In genomic region chr10:11093733-11094132, GRCh38 we compare ENCODE assay signal across 29 cellular contexts.
"Had no signal": no experiment of that assay in that cellular context is flagged by ENCODE, and none has a peak within 500 bp of the region (broad histone marks: within the 10 kb centered on the region; RNA-seq: fewer than 3 reads in every experiment).

No MANE protein-coding gene starts in this region.

- H3K79me2 ChIP-seq: hepatocyte had no signal

- H2AFZ ChIP-seq: hepatocyte had no signal

- FAIRE-seq: endometrium, endothelial cell of umbilical vein had no signal

- H3K4me3 ChIP-seq: ascending aorta, breast epithelium, cardiac muscle cell, colonic mucosa, esophagus squamous epithelium, gastroesophageal sphincter, heart right ventricle, hepatocyte had no signal

- H3K27ac ChIP-seq: ascending aorta, breast epithelium, colonic mucosa, epithelial cell of prostate, esophagus squamous epithelium, gastroesophageal sphincter, heart right ventricle, hepatocyte had no signal

- H3K4me2 ChIP-seq: hepatocyte had no signal

- H3K4me1 ChIP-seq: ascending aorta, breast epithelium, colonic mucosa had no signal

- H3K9me3 ChIP-seq: ascending aorta, breast epithelium, colonic mucosa, esophagus squamous epithelium, gastroesophageal sphincter, heart right ventricle had no signal

- ATAC-seq: activated naive CD4-positive, alpha-beta T cell treated with anti-CD3 and anti-CD28 coated beads, Interleukin-2, amount 50 U/mL, for 72 hours; activated T-cell treated with anti-CD3 and anti-CD28 coated beads, Interleukin-2, amount 50 U/mL, for 72 hours; gastroesophageal sphincter; heart right ventricle had no signal

- DNase-seq: activated CD4-positive, alpha-beta memory T cell treated with anti-CD3 and anti-CD28 coated beads, Interleukin-2, amount 10 ng/mL, durations not matched to agents 7 days and 5 days; activated CD4-positive, alpha-beta T cell treated with anti-CD3 and anti-CD28 coated beads for 1 hour; activated CD4-positive, alpha-beta T cell treated with anti-CD3 and anti-CD28 coated beads for 4 hours; activated CD4-positive, alpha-beta T cell treated with anti-CD3 and anti-CD28 coated beads, Interleukin-2, amount 10 ng/mL, durations not matched to agents 7 days and 5 days; activated CD4-positive, alpha-beta T cell treated with anti-CD3 and anti-CD28 coated beads, Interleukin-2, amount 50 U/mL, for 4 hours; activated CD8-positive, alpha-beta memory T cell treated with anti-CD3 and anti-CD28 coated beads, Interleukin-2, amount 50 U/mL, for 48 hours; activated gamma-delta T cell; activated naive CD4-positive, alpha-beta T cell; activated naive CD4-positive, alpha-beta T cell treated with anti-CD3 and anti-CD28 coated beads, Interleukin-2, amount 10 ng/mL, durations not matched to agents 7 days and 5 days; activated naive CD8-positive, alpha-beta T cell treated with anti-CD3 and anti-CD28 coated beads, Interleukin-2, amount 10 ng/mL, durations not matched to agents 7 days and 5 days; activated T-cell treated with anti-CD3 and anti-CD28 coated beads for 4 hours; activated T-cell treated with anti-CD3 and anti-CD28 coated beads, Interleukin-2, amount 50 U/mL, for 24 hours; activated T-cell treated with anti-CD3 and anti-CD28 coated beads, Interleukin-2, amount 50 U/mL, for 72 hours; central memory CD4-positive, alpha-beta T cell; cerebellar nuclear complex; colonic mucosa; effector CD8-positive, alpha-beta T cell; esophagus squamous epithelium; foreskin melanocyte; heart right ventricle had no signal

- H3K27me3 ChIP-seq: ascending aorta, breast epithelium, cardiac muscle cell, colonic mucosa, esophagus squamous epithelium, gastroesophageal sphincter, heart right ventricle, hepatocyte had no signal

- H3K36me3 ChIP-seq: ascending aorta, breast epithelium, cardiac muscle cell, colonic mucosa, esophagus squamous epithelium, gastroesophageal sphincter, heart right ventricle had no signal
